Comparison of ENCODE assay signal across 14 cellular contexts in the genomic region with DNA sequence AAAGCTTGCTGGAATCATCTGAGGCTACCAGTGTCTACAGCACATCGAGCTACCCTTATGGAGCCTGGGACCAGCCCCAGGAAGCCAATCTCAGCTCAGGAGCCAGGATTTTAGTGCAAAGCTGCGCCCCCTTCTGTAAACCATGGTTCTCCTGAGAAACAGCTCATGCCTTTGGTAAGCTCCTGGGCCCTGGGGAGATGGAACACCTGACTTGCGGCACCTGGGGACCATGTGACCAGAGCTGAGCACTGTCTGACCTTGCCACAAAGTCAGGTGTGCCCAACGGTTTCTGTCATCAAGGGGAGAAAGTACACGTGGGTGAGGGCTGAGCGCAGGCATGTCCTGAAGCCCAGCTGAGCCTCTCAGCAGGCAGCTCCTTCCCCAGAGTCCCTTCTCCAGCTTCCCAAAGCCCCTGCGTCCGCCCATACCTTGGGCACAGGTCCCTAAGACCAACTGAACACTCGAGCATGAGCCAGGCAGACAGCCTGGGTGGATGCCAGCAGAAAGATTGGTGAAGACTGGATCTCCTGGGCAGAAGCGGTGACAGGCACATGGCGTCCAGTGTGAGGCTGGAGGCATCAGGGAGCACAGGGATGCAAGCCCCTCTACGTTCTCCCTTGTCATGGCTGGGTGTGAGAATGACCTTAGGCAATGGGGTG. TPM values are rescaled to one million over a fixed set of nuclear protein-coding genes. Genes with fewer than 3 reads are reported as not detected.
DNase-seq lines count a peak whose midpoint lies in the region; ATAC-seq, FAIRE-seq and TF ChIP-seq lines count a peak whose summit lies in the region.
"Had no signal": no experiment of that assay in that cellular context is flagged by ENCODE, and none has a peak within 500 bp of the region (broad histone marks: within the 10 kb centered on the region; RNA-seq: fewer than 3 reads in every experiment).

No MANE protein-coding gene starts in this region.

- TF ChIP-seq POLR2A in A549 (IDR thresholded peaks at IDR 0.05; ENCODE audit: low read length) = no peak

- FAIRE-seq in A549 (lab: Jason Lieb, UNC) (no peak), GM19239 (lab: Jason Lieb, UNC) (no peak)
- FAIRE-seq: endometrium had no signal

- no peak for TF ChIP-seq CTCF in A549 (IDR thresholded peaks at IDR 0.05)

- WGBS in A549 (ENCODE audit: missing lambda C conversion rate) = 68% methylated on average over 8 of the region's 12 CpGs

- no peak overlapping the region for H3K4me3 ChIP-seq in A549
- no peak overlapping the region for H3K4me3 ChIP-seq in H7 (ENCODE audit: insufficient read depth, low read depth, low read length)
- H3K4me3 ChIP-seq: heart left ventricle, MG63, ovary had no signal

- TF ChIP-seq EP300 in A549 (IDR thresholded peaks at IDR 0.05) = no peak

- in situ Hi-C loops in SK-MEL-5 (cut with HindIII; ENCODE audit: low pct_unique_long_range_greater_than_20kb, low sequenced_read_pairs) = no loop called here

- H3K4me2 ChIP-seq in A549 = no peak overlapping the region

- H3K4me1 ChIP-seq in A549 = peaks cover 12% of the 10 kb centered on the region
- H3K4me1 ChIP-seq: heart left ventricle had no signal

- ATAC-seq in A549 = peak in 1 of 2 experiments; percentile 53; a peak in 2 of 6 replicates

- H3K9me3 ChIP-seq in A549 = no peaks in the 10 kb centered on the region
- H3K9me3 ChIP-seq: heart left ventricle, MG63, ovary had no signal

- no peak for TF ChIP-seq RAD21 in A549 (conservative IDR thresholded peaks at IDR 0.05 in 1 of 2, IDR thresholded peaks at IDR 0.05 in 1 of 2)

- no peak overlapping the region for H3K27ac ChIP-seq in A549
- H3K27ac ChIP-seq: heart left ventricle, ovary had no signal

- CTCF ChIA-PET in A549 (lab: Yijun Ruan, JAX) = interaction anchor here (0.9 to 11.9 kb wide), 5 partner anchors 9 to 32 kb away, joined by 3 to 80 read pairs (median 4); no protein-coding TSS in a partner anchor

- H3K36me3 ChIP-seq in H7 (replicated peaks; ENCODE audit: control insufficient read depth, insufficient read depth, low read length) = no peaks in the 10 kb centered on the region
- H3K36me3 ChIP-seq: heart left ventricle, MG63, ovary had no signal

- DNase-seq in A549 (ENCODE audit: low read depth in 1 of 2, low spot score in 1 of 2) (no peak), H7 (peak; percentile 83), SK-MEL-5 (ENCODE audit: low read depth, low spot score) (peak; percentile 30), kidney tubule cell (ENCODE audit: low spot score) (peak; percentile 3), UCSD-AML1 (lab: John Stamatoyannopoulos, UW; ENCODE audit: unreplicated experiment) (no peak), GM19239 (ENCODE audit: insufficient read length, low spot score) (no peak), H4 (ENCODE audit: low spot score) (no peak)
- no peak for DNase-seq in activated CD4-positive, alpha-beta T cell treated with anti-CD3 and anti-CD28 coated beads for 48 hours
- DNase-seq: activated T-cell treated with anti-CD3 and anti-CD28 coated beads, Interleukin-2, amount 50 U/mL, for 48 hours; MG63; SW 1271 had no signal

- POLR2A ChIA-PET in A549 (lab: Yijun Ruan, JAX) = no interaction called here

- H3K27me3 ChIP-seq in H7 (ENCODE audit: control insufficient read depth, insufficient read depth, low read length) = no peaks in the 10 kb centered on the region
- H3K27me3 ChIP-seq: heart left ventricle, MG63, ovary had no signal

TF ChIP-seq in A549, 52 proteins besides CTCF, POLR2A, EP300 and RAD21:
- TF ChIP-seq ZC3H11A (IDR thresholded peaks at IDR 0.05) (no peak), USF2 (IDR thresholded peaks at IDR 0.05) (0 out of 2 replicates have a peak, but pooled peaks have one; percentile 4)

RNA-seq across cellular contexts. Expression of gene TENT5B, which starts 57.9 kb away (rescaled TPM):
- 0.27 and 0.36 TPM in 2 replicates for polyA plus RNA-seq in A549 (2011; rRNA removed)
- 0.94 and 1.0 TPM in 2 replicates for polyA plus RNA-seq in A549 (2012; cell fraction: cytosol; rRNA removed)
- 1.5 and 1.8 TPM in 2 replicates for polyA plus RNA-seq in A549 (2012; cell fraction: nucleus; rRNA removed)
- polyA plus RNA-seq in A549 (2017; fragmentation: RNase III; extraction: RNeasy Plus Mini Kit Qiagen cat#74134 plus additional on column Dnase treatment) = 0.98 to 1.2 TPM (median 1.0 TPM) in 3 replicates
- polyA minus RNA-seq in A549 (2011; rRNA and poly(A)+ RNA removed) = 0.33 and 0.83 TPM in 2 replicates
- 128 and 154 TPM in 2 replicates for total RNA-seq in H7 (2014; rRNA removed; shearing (Covaris generic))
- total RNA-seq in SK-MEL-5 (2014; rRNA removed; shearing (Covaris generic)) = 0.05 TPM in 1 of 2 replicates, not detected in the other
- polyA plus RNA-seq in SK-MEL-5 (2015; cell fraction: cytosol; rRNA removed) = 0.05 and 0.11 TPM in 2 replicates
- polyA plus RNA-seq in SK-MEL-5 (2015; cell fraction: nucleus; rRNA removed) = 0.62 TPM in 1 of 2 replicates, not detected in the other
- 1.0 and 2.0 TPM in 2 replicates for total RNA-seq in H4 (2014; rRNA removed; shearing (Covaris generic))

Comparison
In these comparisons a context has a peak if more than half of its experiments do, and no peak if none do; other contexts are left out.
1. DNase-seq: peak in H7 (single experiment), SK-MEL-5 (single experiment) and kidney tubule cell (single experiment); none in A549 (0 of 2), UCSD-AML1 (single experiment), activated CD4-positive, alpha-beta T cell treated with anti-CD3 and anti-CD28 coated beads for 48 hours (single experiment), GM19239 (single experiment) and H4 (single experiment).
2. RNA of gene TENT5B, which starts 57.9 kb away (total RNA-seq): 128 to 154 TPM in H7; 1.0 to 2.0 TPM in H4 and 0.05 TPM in SK-MEL-5; every median in the first group is over 10 times any median in the second.